Comparison of ENCODE assay signal across 17 cellular contexts in genomic region chr3:20890124-20890523, GRCh38.
"Had no signal": no experiment of that assay in that cellular context is flagged by ENCODE, and none has a peak within 500 bp of the region (broad histone marks: within the 10 kb centered on the region; RNA-seq: fewer than 3 reads in every experiment).

No MANE protein-coding gene starts in this region.

- DNase-seq: IMR-90; KBM-7; MV-4-11; NCI-H1048; NCI-H1105; NCI-H1436 treated with DMSO at 0.1 percent for 48 hours; NCI-H187 treated with DMSO at 0.1 percent for 48 hours; NCI-H2029 treated with DMSO at 0.1 percent for 48 hours; NCI-H226; NCI-H510A treated with DMSO at 0.1 percent for 48 hours; NCI-H526; NCI-H748 treated with DMSO at 0.1 percent for 48 hours; NK-92 treated with Interleukin-12 subunit alpha and Interleukin-12 subunit beta, amount 100 ng/mL, for 24 hours; Right ventricle myocardium superior; RPMI8226; SIG-M5 had no signal

- ATAC-seq: HepG2 had no signal
